ENCODE assay signal across 8 cellular contexts in genomic region chr9:74951725-74952151, GRCh38.
DNase-seq lines count a peak whose midpoint lies in the region; ATAC-seq, FAIRE-seq and TF ChIP-seq lines count a peak whose summit lies in the region.

No MANE protein-coding gene starts in this region.

- H3K27ac ChIP-seq in DND-41 (ENCODE audit: low read length): peak overlapping the region; percentile 88

- peak overlapping the region; percentile 90 for H3K4me2 ChIP-seq in DND-41 (ENCODE audit: insufficient read depth, low read length)

- H3K27me3 ChIP-seq in DND-41 (ENCODE audit: insufficient read depth, low read length, poor library complexity): no peaks in the 10 kb centered on the region

- H4K20me1 ChIP-seq in DND-41 (ENCODE audit: insufficient read depth, low read length): peaks cover 15% of the 10 kb centered on the region; the same call in 1 of the 2 replicates

- H3K36me3 ChIP-seq in DND-41 (ENCODE audit: insufficient read depth, low read length): peaks cover 5% of the 10 kb centered on the region

- no peak for FAIRE-seq in D721Med (lab: Jason Lieb, UNC)

- peaks cover 45% of the 10 kb centered on the region for H3K4me1 ChIP-seq in DND-41 (ENCODE audit: insufficient read depth, low read length)

- ATAC-seq in DND-41 (ENCODE audit: insufficient read depth, low read depth) (peak; percentile 27), GM21619 (IDR thresholded peaks at IDR 0.05; ENCODE audit: unreplicated experiment) (peak; percentile 29)

- H2AFZ ChIP-seq in DND-41 (ENCODE audit: low read depth, low read length): peak overlapping the region; percentile 94

- in situ Hi-C loops in KBM-7 (cut with MboI; ENCODE audit: low pct_unique_long_range_greater_than_20kb, low sequenced_read_pairs) (no loop called here), T47D (cut with HindIII; ENCODE audit: low pct_unique_long_range_greater_than_20kb, low sequenced_read_pairs) (no loop called here)

- TF ChIP-seq CTCF in DND-41 (IDR thresholded peaks at IDR 0.05; ENCODE audit: borderline replicate concordance, extremely low read depth, low read length, poor library complexity, severe bottlenecking) (no peak), D721Med (IDR thresholded peaks at IDR 0.05; ENCODE audit: insufficient read depth, missing control alignments) (no peak)

- DNase-seq in DND-41 (peak; percentile 45), KBM-7 (peak; percentile 47), UCSD-AML1 (lab: John Stamatoyannopoulos, UW; ENCODE audit: unreplicated experiment) (peak; percentile 67), T47D (ENCODE audit: low read depth in 1 of 2, low spot score in 1 of 2) (peak; percentile 29 to 59), inferior parietal cortex (ENCODE audit: extremely low spot score) (peak; percentile 38), smooth muscle cell of the brain vasculature (ENCODE audit: low read depth, low spot score) (peak; percentile 10), D721Med (ENCODE audit: insufficient read length, low spot score) (no peak)

- H3K9me3 ChIP-seq in DND-41 (ENCODE audit: insufficient read depth, low read length, severe bottlenecking): no peaks in the 10 kb centered on the region

- peak overlapping the region; percentile 99 for H3K9ac ChIP-seq in DND-41 (ENCODE audit: low read depth, low read length)

- H3K79me2 ChIP-seq in DND-41 (ENCODE audit: insufficient read depth, low read length): peaks cover 52% of the 10 kb centered on the region

- H3K4me3 ChIP-seq in DND-41 (ENCODE audit: low read depth in 1 of 2, low read length in 2 of 2): peak overlapping the region; percentile 84 to 97
